1 cellular context compared by ENCODE assay signal in the genomic region with DNA sequence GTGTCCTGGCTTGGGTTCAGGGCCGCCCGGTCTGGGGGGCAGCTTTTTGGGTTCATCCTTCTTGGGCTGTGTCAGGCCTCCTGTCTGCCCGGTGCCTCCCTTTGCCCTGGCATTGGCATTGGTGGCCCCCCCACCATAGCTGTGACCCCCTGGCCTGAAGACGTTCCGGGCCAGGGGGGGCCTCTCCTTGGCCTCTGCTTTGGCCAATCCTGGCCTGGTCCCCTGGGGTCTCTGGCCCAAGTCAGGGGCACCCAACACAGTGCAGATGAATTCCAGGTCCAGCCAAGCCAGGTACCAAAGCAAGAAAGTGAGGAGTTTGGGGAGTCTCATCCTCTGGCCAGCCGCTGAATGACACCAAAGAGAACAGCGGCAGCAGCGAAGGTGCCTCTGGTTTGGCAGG.
TF ChIP-seq lines count a peak whose summit lies in the region.

No MANE protein-coding gene starts in this region.

TF ChIP-seq in K562, 482 proteins besides CTCF, POLR2A, EP300 and RAD21:
- no peak for TF ChIP-seq RB1 (IDR thresholded peaks at IDR 0.05; ENCODE audit: low read depth)
- TF ChIP-seq CHCHD3 (CRISPR knock-in tag; IDR thresholded peaks at IDR 0.05), result no peak
- no peak for TF ChIP-seq POLR3A (IDR thresholded peaks at IDR 0.05; ENCODE audit: borderline replicate concordance, extremely low read depth, insufficient read depth, insufficient read length)
- no peak for TF ChIP-seq TRIM28 (IDR thresholded peaks at IDR 0.05)
- no peak for TF ChIP-seq ZFP30 (CRISPR knock-in tag; IDR thresholded peaks at IDR 0.05; ENCODE audit: borderline replicate concordance)
- TF ChIP-seq FOXK2 (conservative IDR thresholded peaks at IDR 0.05 in 1 of 2, IDR thresholded peaks at IDR 0.05 in 1 of 2; ENCODE audit: low read depth in 2 of 2), result no peak
- no peak for TF ChIP-seq CBX8 (IDR thresholded peaks at IDR 0.05; ENCODE audit: borderline replicate concordance, extremely low read depth, low read depth, low read length, poor library complexity, severe bottlenecking)
- no peak for TF ChIP-seq ZEB2 (IDR thresholded peaks at IDR 0.05)
- TF ChIP-seq, protein P1, sequence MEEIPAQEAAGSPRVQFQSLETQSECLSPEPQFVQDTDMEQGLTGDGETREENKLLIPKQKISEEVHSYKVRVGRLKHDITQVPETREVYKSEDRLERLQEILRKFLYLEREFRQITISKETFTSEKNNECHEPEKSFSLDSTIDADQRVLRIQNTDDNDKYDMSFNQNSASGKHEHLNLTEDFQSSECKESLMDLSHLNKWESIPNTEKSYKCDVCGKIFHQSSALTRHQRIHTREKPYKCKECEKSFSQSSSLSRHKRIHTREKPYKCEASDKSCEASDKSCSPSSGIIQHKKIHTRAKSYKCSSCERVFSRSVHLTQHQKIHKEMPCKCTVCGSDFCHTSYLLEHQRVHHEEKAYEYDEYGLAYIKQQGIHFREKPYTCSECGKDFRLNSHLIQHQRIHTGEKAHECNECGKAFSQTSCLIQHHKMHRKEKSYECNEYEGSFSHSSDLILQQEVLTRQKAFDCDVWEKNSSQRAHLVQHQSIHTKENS (CRISPR knock-in tag; IDR thresholded peaks at IDR 0.05), result no peak
- no peak for TF ChIP-seq MECOM (CRISPR knock-in tag; IDR thresholded peaks at IDR 0.05)
- no peak for TF ChIP-seq SAP30 (IDR thresholded peaks at IDR 0.05; ENCODE audit: borderline replicate concordance, insufficient read depth, low read depth, low read length, poor library complexity, severe bottlenecking)
- TF ChIP-seq RBM39 (optimal IDR thresholded peaks at IDR 0.05; ENCODE audit: low read depth, low read length), result no peak
- TF ChIP-seq RBM22 (IDR thresholded peaks at IDR 0.05; ENCODE audit: low read depth, low read length, poor library complexity, severe bottlenecking), result no peak
- no peak for TF ChIP-seq DDX20 (tag; IDR thresholded peaks at IDR 0.05; ENCODE audit: low read depth)
- TF ChIP-seq RBBP5 (IDR thresholded peaks at IDR 0.05; ENCODE audit: borderline replicate concordance, insufficient read depth, low read length, poor library complexity, severe bottlenecking), result no peak
